Comparison of ENCODE assay signal across 26 cellular contexts in the genomic region with DNA sequence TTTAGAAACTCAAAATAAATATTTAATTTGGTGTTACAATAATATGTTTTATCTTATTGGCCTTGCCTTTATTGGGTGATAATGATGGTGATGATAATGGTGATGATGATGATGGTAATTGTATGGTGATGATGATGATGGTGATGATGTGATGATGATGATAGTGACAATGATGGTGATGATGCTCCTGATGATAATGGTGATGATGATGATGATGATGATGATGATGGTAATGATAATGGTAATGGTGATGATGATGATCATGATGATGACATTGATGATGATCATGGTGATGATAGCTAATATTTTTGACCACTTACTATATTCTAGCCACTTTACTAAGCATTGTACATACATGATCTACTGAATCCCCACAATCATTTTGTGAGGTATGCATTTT.
A peak's percentile ranks its signal among the peaks of the same experiment; 100 is the strongest.
DNase-seq lines count a peak whose midpoint lies in the region; ATAC-seq, FAIRE-seq and TF ChIP-seq lines count a peak whose summit lies in the region.
"Had no signal": no experiment of that assay in that cellular context is flagged by ENCODE, and none has a peak within 500 bp of the region (broad histone marks: within the 10 kb centered on the region; RNA-seq: fewer than 3 reads in every experiment).

No MANE protein-coding gene starts in this region.

- H3K9me3 ChIP-seq in HEK293 (ENCODE audit: control insufficient read depth, insufficient read depth, low read depth, low read length) (no peaks in the 10 kb centered on the region), astrocyte (ENCODE audit: insufficient read depth, low read depth, low read length) (peaks cover 3% of the 10 kb centered on the region), K562 (replicated peaks; ENCODE audit: control insufficient read depth, insufficient read depth, low read depth, low read length) (no peaks in the 10 kb centered on the region)
- H3K9me3 ChIP-seq: BE2C had no signal

- H3K4me2 ChIP-seq in astrocyte (ENCODE audit: low read length) (no peak overlapping the region), K562 (ENCODE audit: insufficient read depth, low read length) (no peak overlapping the region)
- H3K4me2 ChIP-seq: BLaER1 had no signal

- no peaks in the 10 kb centered on the region for H3K9me1 ChIP-seq in K562 (ENCODE audit: control insufficient read depth, insufficient read depth, low read length)

- intact Hi-C loops in K562 (cut with micrococcal nuclease): no loop called here
- intact Hi-C loops in sciatic nerve (cut with DNase I): no loop called here

- in situ Hi-C loops in K562 (cut with MboI): no loop called here

- H3K4me1 ChIP-seq in HEK293 (ENCODE audit: control insufficient read depth, insufficient read depth, low read length): no peaks in the 10 kb centered on the region
- H3K4me1 ChIP-seq in astrocyte (ENCODE audit: insufficient read depth, low read length): no peaks in the 10 kb centered on the region
- H3K4me1 ChIP-seq in K562 (replicated peaks in 1 of 2; ENCODE audit: control insufficient read depth in 2 of 2, insufficient read depth in 2 of 2, low read length in 2 of 2): no peaks in the 10 kb centered on the region
- H3K4me1 ChIP-seq: BE2C, BLaER1 had no signal

- FAIRE-seq in astrocyte (lab: Jason Lieb, UNC): peak; percentile 20
- no peak for FAIRE-seq in K562 (lab: Jason Lieb, UNC)
- FAIRE-seq: A204.1, GM12891, GM19239 had no signal

- ATAC-seq in K562: no peak
- no peak for ATAC-seq in HG03280 (IDR thresholded peaks at IDR 0.05; ENCODE audit: unreplicated experiment)
- ATAC-seq in sciatic nerve: no peak

- no peak overlapping the region for H2AFZ ChIP-seq in astrocyte (ENCODE audit: low read depth, low read length)
- no peak overlapping the region for H2AFZ ChIP-seq in K562 (ENCODE audit: low read depth, low read length)

- H3K79me2 ChIP-seq in astrocyte (ENCODE audit: insufficient read depth, low read length) (no peaks in the 10 kb centered on the region), K562 (ENCODE audit: control insufficient read depth, insufficient read depth, low read length) (no peaks in the 10 kb centered on the region)

- H3K27ac ChIP-seq in HEK293 (ENCODE audit: extremely low read depth, low read depth, low read length): no peak overlapping the region
- H3K27ac ChIP-seq in astrocyte (ENCODE audit: low read depth, low read length): no peak overlapping the region
- no peak overlapping the region for H3K27ac ChIP-seq in K562 (ENCODE audit: extremely low read depth, low read depth, low read length)
- H3K27ac ChIP-seq: BLaER1 had no signal

- BruUV-seq in K562 (replicated peaks; lab: Mats Ljungman, UMichigan): no TSS peak

- H3K36me3 ChIP-seq in HEK293 (ENCODE audit: control insufficient read depth in 2 of 2, insufficient read depth in 1 of 2, low read length in 2 of 2) (no peaks in the 10 kb centered on the region), astrocyte (ENCODE audit: insufficient read depth, low read length) (no peaks in the 10 kb centered on the region), K562 (ENCODE audit: control insufficient read depth, insufficient read depth, low read length) (no peaks in the 10 kb centered on the region)
- H3K36me3 ChIP-seq: BE2C, BLaER1 had no signal

- TF ChIP-seq EP300 in K562 (IDR thresholded peaks at IDR 0.05; ENCODE audit: low read length): no peak

- no peak overlapping the region for H3K9ac ChIP-seq in astrocyte (ENCODE audit: low read length)
- no peak overlapping the region for H3K9ac ChIP-seq in K562 (ENCODE audit: insufficient read depth in 1 of 2, low read depth in 2 of 2, low read length in 2 of 2)
- H3K9ac ChIP-seq: BLaER1 had no signal

- no peaks in the 10 kb centered on the region for H4K20me1 ChIP-seq in astrocyte (ENCODE audit: insufficient read depth, low read length)
- H4K20me1 ChIP-seq in K562 (replicated peaks; ENCODE audit: control insufficient read depth, insufficient read depth, low read length): no peaks in the 10 kb centered on the region
- H4K20me1 ChIP-seq: BLaER1 had no signal

- H3K27me3 Mint-ChIP-seq in astrocyte (ENCODE audit: low read depth, unreplicated experiment): no peaks in the 10 kb centered on the region
- H3K27me3 Mint-ChIP-seq: CD4-positive, CD25-positive, alpha-beta regulatory T cell had no signal

- H3K4me1 Mint-ChIP-seq in astrocyte (ENCODE audit: low read depth, unreplicated experiment): no peaks in the 10 kb centered on the region
- H3K4me1 Mint-ChIP-seq: CD14-positive monocyte; CD4-positive, alpha-beta memory T cell; CD4-positive, CD25-positive, alpha-beta regulatory T cell; CD8-positive, alpha-beta memory T cell had no signal

- H3K4me3 Mint-ChIP-seq in astrocyte (ENCODE audit: unreplicated experiment): no peak overlapping the region
- H3K4me3 Mint-ChIP-seq: CD14-positive monocyte; CD4-positive, alpha-beta memory T cell; CD4-positive, CD25-positive, alpha-beta regulatory T cell; CD8-positive, alpha-beta memory T cell had no signal

- no peak overlapping the region for H3K27ac Mint-ChIP-seq in astrocyte (ENCODE audit: unreplicated experiment)
- H3K27ac Mint-ChIP-seq: CD14-positive monocyte; CD4-positive, alpha-beta memory T cell; CD4-positive, CD25-positive, alpha-beta regulatory T cell had no signal

- no peaks in the 10 kb centered on the region for H3K36me3 Mint-ChIP-seq in astrocyte (ENCODE audit: low read depth, unreplicated experiment)
- H3K36me3 Mint-ChIP-seq: CD14-positive monocyte; CD4-positive, CD25-positive, alpha-beta regulatory T cell had no signal

- no peak for TF ChIP-seq POLR2A in K562 (conservative IDR thresholded peaks at IDR 0.05)

- CTCF ChIA-PET in HEK293 (lab: Yijun Ruan, JAX) (no interaction called here), K562 (lab: Yijun Ruan, JAX; ENCODE audit: low intra/inter-chr PET ratio) (no interaction called here)

- TF ChIP-seq CTCF in HEK293 (tag by site-specific recombination; IDR thresholded peaks at IDR 0.05) (no peak), astrocyte (IDR thresholded peaks at IDR 0.05; ENCODE audit: insufficient read depth, low read depth, low read length) (no peak), K562 (IDR thresholded peaks at IDR 0.05 in 2 of 3, conservative IDR thresholded peaks at IDR 0.05 in 1 of 3; ENCODE audit: insufficient read depth in 2 of 3, low read depth in 1 of 3, low read length in 3 of 3) (no peak)

- H3K9me3 Mint-ChIP-seq in astrocyte (ENCODE audit: unreplicated experiment): peaks cover 7% of the 10 kb centered on the region

- TF ChIP-seq RAD21 in K562 (CRISPR knock-in tag; conservative IDR thresholded peaks at IDR 0.05 in 1 of 2, IDR thresholded peaks at IDR 0.05 in 1 of 2): no peak

- H3K27me3 ChIP-seq in astrocyte (ENCODE audit: insufficient read depth, low read length): no peaks in the 10 kb centered on the region
- H3K27me3 ChIP-seq in K562 (ENCODE audit: control insufficient read depth in 2 of 2, insufficient read depth in 2 of 2, low read length in 2 of 2): peaks cover 0 to 3% of the 10 kb centered on the region in 2 experiments; a peak in 1 of 5 replicates
- H3K27me3 ChIP-seq: BE2C, BLaER1 had no signal

- POLR2A ChIA-PET in HEK293 (lab: Yijun Ruan, JAX): no interaction called here
- POLR2A ChIA-PET in K562 (lab: Yijun Ruan, JAX): interaction anchor here (0.8 kb wide), 1 partner anchor 22 kb away, joined by 4 read pairs; no protein-coding TSS in a partner anchor

- H3K4me3 ChIP-seq in HEK293 (ENCODE audit: low read depth, low read length) (no peak overlapping the region), astrocyte (ENCODE audit: insufficient read depth, low read depth, low read length) (no peak overlapping the region), K562 (no peak overlapping the region)
- H3K4me3 ChIP-seq: BLaER1 had no signal

- DNase-seq in astrocyte (ENCODE audit: low read depth): no peak
- DNase-seq in K562 (ENCODE audit: extremely low read depth in 1 of 4, low spot score in 3 of 4): no peak
- no peak for DNase-seq in sciatic nerve (ENCODE audit: low spot score)
- DNase-seq in activated naive CD4-positive, alpha-beta T cell treated with Interleukin-2 at 50 U/mL for 16 hours: no peak
- DNase-seq: 8988T; ACHN; BE2C; C1 segment of cervical spinal cord; CD4-positive, alpha-beta memory T cell; CD4-positive, CD25-positive, alpha-beta regulatory T cell; CD8-positive, alpha-beta memory T cell; COR-L47; DMS 273 treated with DMSO at 0.1 percent for 48 hours; DMS153; DMS53; DMS79; DND-41; EL; GDM1 had no signal

TF ChIP-seq in HEK293, 187 proteins besides CTCF, POLR2A, EP300 and RAD21 (continues in another document):
- TF ChIP-seq ZNF169 (tag by site-specific recombination; IDR thresholded peaks at IDR 0.05): no peak
- TF ChIP-seq, protein P1, sequence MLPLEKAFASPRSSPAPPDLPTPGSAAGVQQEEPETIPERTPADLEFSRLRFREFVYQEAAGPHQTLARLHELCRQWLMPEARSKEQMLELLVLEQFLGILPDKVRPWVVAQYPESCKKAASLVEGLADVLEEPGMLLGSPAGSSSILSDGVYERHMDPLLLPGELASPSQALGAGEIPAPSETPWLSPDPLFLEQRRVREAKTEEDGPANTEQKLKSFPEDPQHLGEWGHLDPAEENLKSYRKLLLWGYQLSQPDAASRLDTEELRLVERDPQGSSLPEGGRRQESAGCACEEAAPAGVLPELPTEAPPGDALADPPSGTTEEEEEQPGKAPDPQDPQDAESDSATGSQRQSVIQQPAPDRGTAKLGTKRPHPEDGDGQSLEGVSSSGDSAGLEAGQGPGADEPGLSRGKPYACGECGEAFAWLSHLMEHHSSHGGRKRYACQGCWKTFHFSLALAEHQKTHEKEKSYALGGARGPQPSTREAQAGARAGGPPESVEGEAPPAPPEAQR (tag by site-specific recombination; IDR thresholded peaks at IDR 0.05): no peak

TF ChIP-seq in K562, 482 proteins besides CTCF, POLR2A, EP300 and RAD21 (continues in another document):
- TF ChIP-seq ATF1 (CRISPR knock-in tag; IDR thresholded peaks at IDR 0.05) (no peak), ATF1 (tag; IDR thresholded peaks at IDR 0.05) (peak; percentile 33; the same call in 1 of the 2 replicates)
